13 cellular contexts compared by ENCODE assay signal in the genomic region with DNA sequence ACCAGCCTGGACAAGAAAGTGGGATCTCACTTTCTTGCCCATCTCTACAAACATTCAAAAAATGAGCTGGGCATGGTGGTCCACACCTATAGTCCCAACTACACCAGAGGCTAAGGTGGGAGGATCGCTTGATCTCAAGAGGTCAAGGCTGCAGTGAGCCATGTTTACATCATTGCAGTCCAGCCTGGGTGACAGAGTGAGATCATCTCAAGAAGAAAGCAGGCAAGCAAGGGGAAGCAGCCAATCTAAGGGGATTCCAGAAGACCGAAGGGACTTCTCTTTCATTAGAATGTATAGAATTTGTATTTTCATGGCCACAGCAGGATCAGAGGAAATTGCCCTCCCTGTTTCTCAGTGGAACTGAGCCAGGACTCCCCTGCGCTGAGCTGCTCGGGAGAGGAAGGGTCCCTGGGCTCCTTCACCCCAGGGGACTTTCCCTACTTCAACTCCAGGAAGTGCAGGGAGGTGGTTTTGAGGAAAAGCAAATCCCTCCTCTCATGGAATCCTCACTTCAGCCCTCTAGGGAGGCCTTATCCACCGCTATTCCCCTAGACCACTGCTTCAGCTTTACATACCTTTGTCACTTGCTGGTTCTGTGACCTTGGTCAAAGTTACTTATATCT.
"Had no signal": no experiment of that assay in that cellular context is flagged by ENCODE, and none has a peak within 500 bp of the region (broad histone marks: within the 10 kb centered on the region; RNA-seq: fewer than 3 reads in every experiment).

No MANE protein-coding gene starts in this region.

- ATAC-seq: stimulated activated naive CD8-positive, alpha-beta T cell treated with anti-CD3 and anti-CD28 coated beads, Interleukin-15, Interleukin-2, amounts not matched to agents 100 U/mL and 50 U/mL, for 24 hours; T-helper 17 cell had no signal

- H3K27me3 ChIP-seq: adrenal gland, ovary had no signal

- H3K4me1 ChIP-seq: adrenal gland had no signal

- H3K9me3 Mint-ChIP-seq: activated B cell treated with CpG ODN at 0.5 μM for 24 hours; activated CD4-positive, alpha-beta T cell treated with anti-CD3 and anti-CD28 coated beads, Interleukin-2, amount 10 ng/mL, durations not matched to agents 24 days and 14 days; activated naive CD4-positive, alpha-beta T cell treated with anti-CD3 and anti-CD28 coated beads for 36 hours; brain had no signal

- H3K27me3 Mint-ChIP-seq: activated B cell treated with CpG ODN at 0.5 μM for 24 hours; activated CD4-positive, alpha-beta T cell treated with anti-CD3 and anti-CD28 coated beads, Interleukin-2, amount 10 ng/mL, durations not matched to agents 24 days and 14 days; brain had no signal

- H3K4me1 Mint-ChIP-seq: activated B cell treated with CpG ODN at 0.5 μM for 24 hours; activated CD4-positive, alpha-beta T cell treated with anti-CD3 and anti-CD28 coated beads, Interleukin-2, amount 10 ng/mL, durations not matched to agents 24 days and 14 days; T-helper 17 cell had no signal

- H3K4me3 Mint-ChIP-seq: activated B cell treated with CpG ODN at 0.5 μM for 24 hours; activated CD4-positive, alpha-beta T cell treated with anti-CD3 and anti-CD28 coated beads, Interleukin-2, amount 10 ng/mL, durations not matched to agents 24 days and 14 days; activated naive CD4-positive, alpha-beta T cell treated with anti-CD3 and anti-CD28 coated beads for 36 hours; brain; T-helper 17 cell had no signal

- H3K4me3 ChIP-seq: adrenal gland, ovary had no signal

- H3K36me3 ChIP-seq: adrenal gland, ovary had no signal

- DNase-seq: activated B cell treated with CpG ODN at 0.5 μM for 24 hours; activated CD4-positive, alpha-beta T cell treated with anti-CD3 and anti-CD28 coated beads, Interleukin-2, amount 10 ng/mL, durations not matched to agents 24 days and 14 days; activated naive CD4-positive, alpha-beta T cell treated with anti-CD3 and anti-CD28 coated beads for 36 hours; adrenal gland; dermis blood vessel endothelial cell; erythroblast; ovary; stimulated activated CD4-positive, alpha-beta T cell treated with anti-CD3 and anti-CD28 coated beads, Interleukin-4, amount 100 ng/mL, for 1 hour; stimulated activated CD8-positive, alpha-beta memory T cell treated with anti-CD3 and anti-CD28 coated beads, Interleukin-4, amount 100 ng/mL, for 48 hours; stimulated activated naive CD8-positive, alpha-beta T cell treated with anti-CD3 and anti-CD28 coated beads, Interleukin-15, Interleukin-2, amounts not matched to agents 100 U/mL and 50 U/mL, for 24 hours; T-helper 17 cell had no signal

- H3K27ac ChIP-seq: adrenal gland, ovary had no signal

- H3K9me3 ChIP-seq: adrenal gland, ovary had no signal

- H3K27ac Mint-ChIP-seq: activated B cell treated with CpG ODN at 0.5 μM for 24 hours; activated CD4-positive, alpha-beta T cell treated with anti-CD3 and anti-CD28 coated beads, Interleukin-2, amount 10 ng/mL, durations not matched to agents 24 days and 14 days; activated naive CD4-positive, alpha-beta T cell treated with anti-CD3 and anti-CD28 coated beads for 36 hours; brain; T-helper 17 cell had no signal

- H3K36me3 Mint-ChIP-seq: brain had no signal

- FAIRE-seq: urothelium cell line had no signal
